8 cellular contexts compared by ENCODE assay signal in the genomic region with DNA sequence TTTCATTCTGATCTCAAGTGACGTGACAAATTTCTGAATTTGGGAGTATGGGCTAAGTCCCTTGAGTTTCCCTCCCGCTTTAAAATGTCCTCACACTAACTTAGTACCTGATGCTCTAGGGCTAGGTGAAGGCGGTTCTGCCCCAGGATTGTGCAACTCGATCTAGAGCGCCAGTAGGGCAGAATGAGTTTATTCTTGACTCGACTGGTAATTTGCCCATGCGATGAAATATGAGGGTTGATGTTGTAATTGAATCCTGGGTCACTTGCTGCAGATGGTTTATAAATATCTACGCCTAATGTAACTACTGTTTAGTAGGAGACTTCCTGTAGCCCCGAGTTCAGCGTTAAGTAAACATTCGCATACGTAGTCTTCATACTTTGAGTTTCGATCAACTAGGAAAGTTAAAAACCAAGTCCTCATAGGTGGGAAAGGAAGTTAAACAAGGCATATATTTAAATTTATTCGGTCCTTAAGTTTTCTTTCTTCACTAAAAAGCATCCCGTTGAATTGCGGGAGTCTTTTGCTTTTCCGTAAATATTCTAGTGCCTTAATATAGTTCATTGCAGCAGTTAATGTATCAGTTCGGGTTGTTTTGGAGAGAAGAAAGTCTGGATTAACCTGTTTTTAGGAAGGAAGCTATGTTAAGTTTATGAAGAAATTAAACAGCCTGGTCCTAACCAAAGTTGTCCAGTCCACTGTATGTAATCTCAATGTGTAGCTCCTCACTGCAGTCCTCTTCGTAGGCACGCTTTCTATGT. TPM values are rescaled to one million over a fixed set of nuclear protein-coding genes. Genes with fewer than 3 reads are reported as not detected.
DNase-seq lines count a peak whose midpoint lies in the region; ATAC-seq, FAIRE-seq and TF ChIP-seq lines count a peak whose summit lies in the region.

No MANE protein-coding gene starts in this region.

- peak overlapping the region; percentile 67 for H3K4me3 ChIP-seq in fibroblast of the aortic adventitia (ENCODE audit: low read depth, low read length)
- peak overlapping the region; percentile 85 to 97 (median 94) for H3K4me3 ChIP-seq in pancreas

- intact Hi-C loops in pancreas (cut with DNase I), result no loop called here

- 0 to 1% methylated on average over 20 of the region's 20 CpGs for WGBS in pancreas, 2 donors

- H3K36me3 ChIP-seq in pancreas, result no peaks in the 10 kb centered on the region

- DNase-seq in EH (ENCODE audit: low read depth), result peak; percentile 80
- peak; percentile 39 for DNase-seq in LoVo (ENCODE audit: low spot score)
- DNase-seq in activated CD4-positive, alpha-beta T cell treated with anti-CD3 and anti-CD28 coated beads, Interleukin-2, amount 50 U/mL, for 1 hour, result peak; percentile 26
- DNase-seq in fibroblast of the aortic adventitia (ENCODE audit: low read depth), result peak; percentile 79
- peak in 4 of 6 donors; percentile 38 to 66 (median 47) for DNase-seq in pancreas
- DNase-seq in inferior parietal cortex (ENCODE audit: extremely low spot score), result no peak

- ATAC-seq in pancreas (peak; percentile 7 to 21 (median 12)), HG02852 (IDR thresholded peaks at IDR 0.05; ENCODE audit: unreplicated experiment) (no peak), GM19324 (IDR thresholded peaks at IDR 0.05; ENCODE audit: low FRiP score, unreplicated experiment) (no peak)

- no peak for FAIRE-seq in pancreas (lab: Jason Lieb, UNC)

- H3K9me3 ChIP-seq in pancreas, result no peaks in the 10 kb centered on the region

- TF ChIP-seq CTCF in fibroblast of the aortic adventitia (IDR thresholded peaks at IDR 0.05; ENCODE audit: insufficient read depth, low read length) (no peak), pancreas (IDR thresholded peaks at IDR 0.05) (no peak)

- H3K27me3 ChIP-seq in pancreas, result no peaks in the 10 kb centered on the region

- H3K4me1 ChIP-seq in pancreas, result peaks cover 13 to 17% (median 14%) of the 10 kb centered on the region in 3 donors

- H3K27ac ChIP-seq in pancreas, result peak overlapping the region; percentile 99

RNA-seq across cellular contexts. Expression of gene CTCF, which starts 1.6 kb away (rescaled TPM):
- 22.1 and 34.3 TPM in 2 replicates for total RNA-seq in fibroblast of the aortic adventitia (ENCODE audit: low replicate concordance)
- 10 to 100 TPM; 15.6 to 25.2 (median 17.0) TPM for total RNA-seq in pancreas
- polyA plus RNA-seq in pancreas, result 10 to 100 TPM; 13.3 to 18.9 TPM

RNA-seq across cellular contexts. Expression of gene RIPOR1, which starts 35.3 kb away (rescaled TPM):
- total RNA-seq in fibroblast of the aortic adventitia (ENCODE audit: low replicate concordance) (29.3 and 64.7 TPM in 2 replicates), pancreas (10 to 100 TPM; 31.8 to 53.8 (median 34.0) TPM)
- polyA plus RNA-seq in pancreas, result 10 to 100 TPM; 43.3 to 49.1 TPM

Comparison
In these comparisons a context has a peak if more than half of its experiments do, and no peak if none do; other contexts are left out.
1. ATAC-seq: peak in pancreas (4 of 4); none in HG02852 (single experiment) and GM19324 (single experiment).